Comparison of ENCODE assay signal across 8 cellular contexts in the genomic region with DNA sequence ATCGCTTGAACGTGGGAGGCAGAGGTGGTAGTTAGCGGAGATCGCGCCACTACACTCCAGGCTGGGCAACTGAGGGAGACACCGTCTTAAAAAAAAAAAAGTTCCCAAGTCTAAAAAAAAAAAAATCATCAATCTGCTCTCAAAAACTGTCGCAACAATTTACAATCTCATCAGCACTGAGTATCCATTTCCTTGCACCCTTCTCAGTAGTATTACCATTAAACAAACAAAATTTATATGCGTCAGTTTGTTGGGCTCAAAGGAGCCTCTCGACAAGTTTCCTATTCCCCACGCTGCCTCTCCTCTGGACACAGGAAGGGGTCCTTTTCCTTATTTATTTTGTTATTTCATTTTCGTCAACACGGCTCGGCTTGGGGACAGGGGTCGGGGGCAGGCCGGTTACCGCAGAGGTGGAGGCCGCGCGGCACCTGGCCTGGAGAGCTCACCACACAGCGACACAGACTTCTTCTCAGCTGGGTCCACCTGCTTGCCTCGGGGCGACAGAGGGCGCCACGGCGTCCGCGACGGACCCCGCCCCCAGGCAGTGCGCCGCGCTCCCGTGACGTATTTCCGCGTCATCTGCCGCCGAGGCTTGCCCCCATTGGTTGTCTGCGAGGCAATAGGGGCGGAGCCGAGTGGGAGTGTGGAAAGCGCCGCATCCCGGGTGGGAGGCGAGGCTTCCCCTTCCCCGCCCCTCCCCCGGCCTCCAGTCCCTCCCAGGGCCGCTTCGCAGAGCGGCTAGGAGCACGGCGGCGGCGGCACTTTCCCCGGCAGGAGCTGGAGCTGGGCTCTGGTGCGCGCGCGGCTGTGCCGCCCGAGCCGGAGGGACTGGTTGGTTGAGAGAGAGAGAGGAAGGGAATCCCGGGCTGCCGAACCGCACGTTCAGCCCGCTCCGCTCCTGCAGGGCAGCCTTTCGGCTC. TPM values are rescaled to one million over a fixed set of nuclear protein-coding genes. Genes with fewer than 3 reads are reported as not detected.
DNase-seq lines count a peak whose midpoint lies in the region; ATAC-seq and TF ChIP-seq lines count a peak whose summit lies in the region.

TSS of gene MAP2K1 (plus strand) at position 709 of the 920 bp plus-strand sequence. CDS start 436 bp downstream, outside the sequence.

- no peaks in the 10 kb centered on the region for H3K27me3 Mint-ChIP-seq in CD4-positive, CD25-positive, alpha-beta regulatory T cell

- no peaks in the 10 kb centered on the region for H3K36me3 Mint-ChIP-seq in CD4-positive, CD25-positive, alpha-beta regulatory T cell

- intact Hi-C loops in right lobe of liver (cut with DNase I), result loop anchor here (10.0 kb wide), 1 partner anchor 108 kb away; the partner anchor contains the start of gene SNAPC5 (in 2 of the 2)

- peak; percentile 45 to 88 (median 80) for TF ChIP-seq CTCF in right lobe of liver (IDR thresholded peaks at IDR 0.05)

- peak within 1 kb of the TSS; percentile 92 to 100 (median 95) for H3K27ac Mint-ChIP-seq in CD4-positive, CD25-positive, alpha-beta regulatory T cell

- TF ChIP-seq POLR2A in right lobe of liver (IDR thresholded peaks at IDR 0.05), result peak; percentile 88

- H3K9me3 ChIP-seq in CD4-positive, CD25-positive, alpha-beta regulatory T cell (ENCODE audit: control insufficient read depth in 2 of 2, low read length in 2 of 2), result no peaks in the 10 kb centered on the region
- no peaks in the 10 kb centered on the region for H3K9me3 ChIP-seq in right lobe of liver

- H3K4me1 ChIP-seq in CD4-positive, CD25-positive, alpha-beta regulatory T cell (ENCODE audit: control insufficient read depth, insufficient read depth, low read length, poor library complexity, severe bottlenecking), result peaks cover 48% of the 10 kb centered on the region
- peaks cover 0 to 22% (median 4%) of the 10 kb centered on the region in 4 donors for H3K4me1 ChIP-seq in right lobe of liver

- DNase-seq in CD4-positive, CD25-positive, alpha-beta regulatory T cell, result peak; percentile 98
- peak; percentile 88 for DNase-seq in NCI-H748 treated with DMSO at 0.1 percent for 48 hours (lab: John Stamatoyannopoulos, UW)
- DNase-seq in activated CD4-positive, alpha-beta T cell treated with anti-CD3 and anti-CD28 coated beads, Interleukin-2, amount 50 U/mL, for 48 hours, result peak; percentile 98 to 99
- DNase-seq in dermis microvascular lymphatic vessel endothelial cell (ENCODE audit: low read depth in 2 of 2), result peak; percentile 91 to 97
- DNase-seq in right lobe of liver, result peak; percentile 99
- DNase-seq in stimulated activated CD4-positive, alpha-beta T cell treated with anti-CD3 and anti-CD28 coated beads, Interleukin-4, amount 100 ng/mL, for 4 hours, result peak; percentile 98 to 99

- H3K4me3 Mint-ChIP-seq in CD4-positive, CD25-positive, alpha-beta regulatory T cell, result peak within 1 kb of the TSS; percentile 94 to 99 (median 98)

- H3K9me3 Mint-ChIP-seq in CD4-positive, CD25-positive, alpha-beta regulatory T cell, result no peaks in the 10 kb centered on the region

- H3K27ac ChIP-seq in CD4-positive, CD25-positive, alpha-beta regulatory T cell (ENCODE audit: insufficient read depth, low read length, poor library complexity, severe bottlenecking), result peak within 1 kb of the TSS; percentile 82
- H3K27ac ChIP-seq in right lobe of liver, result peak within 1 kb of the TSS; percentile 78 to 94 (median 91)

- peak within 1 kb of the TSS; percentile 95 for H3K4me3 ChIP-seq in CD4-positive, CD25-positive, alpha-beta regulatory T cell (ENCODE audit: low read depth, low read length)
- peak within 1 kb of the TSS; percentile 88 to 91 (median 90) for H3K4me3 ChIP-seq in right lobe of liver

- no peaks in the 10 kb centered on the region for H3K27me3 ChIP-seq in CD4-positive, CD25-positive, alpha-beta regulatory T cell (ENCODE audit: control insufficient read depth, insufficient read depth, low read length)
- no peaks in the 10 kb centered on the region for H3K27me3 ChIP-seq in right lobe of liver

- peak; percentile 91 for ATAC-seq in CD4-positive, CD25-positive, alpha-beta regulatory T cell (ENCODE audit: low read depth in 2 of 2)
- ATAC-seq in GM19395 (IDR thresholded peaks at IDR 0.05; ENCODE audit: unreplicated experiment) (peak; percentile 77), HG03565 (IDR thresholded peaks at IDR 0.05; ENCODE audit: unreplicated experiment) (peak; percentile 75), right lobe of liver (peak; percentile 94 to 98 (median 96))

- H3K4me1 Mint-ChIP-seq in CD4-positive, CD25-positive, alpha-beta regulatory T cell, result peaks cover 15 to 54% (median 41%) of the 10 kb centered on the region in 4 donors

- 6% methylated on average over 15 of the region's 69 CpGs for WGBS in right lobe of liver (ENCODE audit: insufficient coverage, low coverage, low lambda C conversion rate, missing lambda C conversion rate)

- no peaks in the 10 kb centered on the region for H3K36me3 ChIP-seq in CD4-positive, CD25-positive, alpha-beta regulatory T cell (ENCODE audit: control insufficient read depth, insufficient read depth, low read length)
- H3K36me3 ChIP-seq in right lobe of liver, result no peaks in the 10 kb centered on the region

RNA-seq across cellular contexts. Expression of gene MAP2K1, which starts in this region (rescaled TPM):
- total RNA-seq in CD4-positive, CD25-positive, alpha-beta regulatory T cell, result 49.0 TPM
- polyA plus RNA-seq in CD4-positive, CD25-positive, alpha-beta regulatory T cell, result 10 to 100 TPM; 34.2 to 40.7 (median 37.1) TPM
- 29.8 and 33.3 TPM in 2 replicates for total RNA-seq in dermis microvascular lymphatic vessel endothelial cell
- total RNA-seq in right lobe of liver, result 10 to 100 TPM; 25.7 to 68.8 (median 53.9) TPM

Comparison
In these comparisons a context has a peak if more than half of its experiments do, and no peak if none do; other contexts are left out.
1. Peak in every context shown above with its lines: DNase-seq, ATAC-seq, H3K4me3 ChIP-seq and H3K27ac ChIP-seq.